8 cellular contexts compared by ENCODE assay signal in genomic region chr6:157644043-157644810, GRCh38.
DNase-seq lines count a peak whose midpoint lies in the region; TF ChIP-seq lines count a peak whose summit lies in the region.

No MANE protein-coding gene starts in this region.

- H3K4me1 ChIP-seq in sigmoid colon = no peaks in the 10 kb centered on the region
- peaks cover 0 to under 1% (median 0%) of the 10 kb centered on the region in 4 donors for H3K4me1 ChIP-seq in esophagus muscularis mucosa
- H3K4me1 ChIP-seq in ovary (ENCODE audit: insufficient read depth) = no peaks in the 10 kb centered on the region

- peak; percentile 42 for TF ChIP-seq CTCF in brain microvascular endothelial cell (IDR thresholded peaks at IDR 0.05; ENCODE audit: low read depth, low read length, missing control alignments)
- TF ChIP-seq CTCF in sigmoid colon (IDR thresholded peaks at IDR 0.05) = no peak
- TF ChIP-seq CTCF in esophagus muscularis mucosa (IDR thresholded peaks at IDR 0.05) = peak in 1 of 3 experiments; percentile 15
- TF ChIP-seq CTCF in ovary (IDR thresholded peaks at IDR 0.05) = no peak

- WGBS in sigmoid colon, 2 donors = 91 to 94% methylated on average over 13 of the region's 13 CpGs
- 83% methylated on average over 13 of the region's 13 CpGs for WGBS in esophagus muscularis mucosa
- 91 to 94% (median 93%) methylated on average over 13 of the region's 13 CpGs for WGBS in ovary, 3 donors

- DNase-seq in GF-D8 (lab: John Stamatoyannopoulos, UW) = peak; percentile 21
- DNase-seq in NCI-H2171 (lab: John Stamatoyannopoulos, UW) = peak; percentile 59
- DNase-seq in brain microvascular endothelial cell = no peak
- peak; percentile 51 for DNase-seq in sigmoid colon
- no peak for DNase-seq in esophagus muscularis mucosa (ENCODE audit: extremely low spot score)
- DNase-seq in NCI-H1930 (lab: John Stamatoyannopoulos, UW) = no peak
- no peak for DNase-seq in NOMO-1 (lab: John Stamatoyannopoulos, UW; ENCODE audit: unreplicated experiment in 2 of 2)
- DNase-seq in ovary = no peak

- no peak overlapping the region for H3K4me3 ChIP-seq in brain microvascular endothelial cell (ENCODE audit: low read depth, low read length)
- no peak overlapping the region for H3K4me3 ChIP-seq in sigmoid colon
- H3K4me3 ChIP-seq in esophagus muscularis mucosa = no peak overlapping the region
- H3K4me3 ChIP-seq in ovary = no peak overlapping the region

- in situ Hi-C loops in brain microvascular endothelial cell (cut with HindIII; ENCODE audit: low pct_ligation_motif_present, low sequenced_read_pairs) = no loop called here

- H3K27me3 ChIP-seq in brain microvascular endothelial cell (replicated peaks) = no peaks in the 10 kb centered on the region
- H3K27me3 ChIP-seq in sigmoid colon = no peaks in the 10 kb centered on the region
- no peaks in the 10 kb centered on the region for H3K27me3 ChIP-seq in esophagus muscularis mucosa
- H3K27me3 ChIP-seq in ovary = no peaks in the 10 kb centered on the region

- H3K36me3 ChIP-seq in brain microvascular endothelial cell (replicated peaks) = no peaks in the 10 kb centered on the region
- H3K36me3 ChIP-seq in sigmoid colon = no peaks in the 10 kb centered on the region
- H3K36me3 ChIP-seq in esophagus muscularis mucosa = no peaks in the 10 kb centered on the region
- H3K36me3 ChIP-seq in ovary = no peaks in the 10 kb centered on the region

- TF ChIP-seq POLR2A in sigmoid colon (IDR thresholded peaks at IDR 0.05) = no peak
- TF ChIP-seq POLR2A in esophagus muscularis mucosa (IDR thresholded peaks at IDR 0.05; ENCODE audit: low read depth) = no peak
- TF ChIP-seq POLR2A in ovary (IDR thresholded peaks at IDR 0.05) = no peak

- intact Hi-C loops in sigmoid colon (cut with DNase I) = no loop called here
- intact Hi-C loops in esophagus muscularis mucosa (cut with DNase I) = no loop called here
- intact Hi-C loops in ovary (cut with DNase I) = no loop called here

- no peaks in the 10 kb centered on the region for H3K9me3 ChIP-seq in sigmoid colon
- H3K9me3 ChIP-seq in esophagus muscularis mucosa = no peaks in the 10 kb centered on the region
- no peaks in the 10 kb centered on the region for H3K9me3 ChIP-seq in ovary

- no peak for TF ChIP-seq EP300 in sigmoid colon (IDR thresholded peaks at IDR 0.05)
- no peak for TF ChIP-seq EP300 in esophagus muscularis mucosa (IDR thresholded peaks at IDR 0.05)
- no peak for TF ChIP-seq EP300 in ovary (IDR thresholded peaks at IDR 0.05)

- no peak overlapping the region for H3K27ac ChIP-seq in brain microvascular endothelial cell
- H3K27ac ChIP-seq in sigmoid colon = no peak overlapping the region
- H3K27ac ChIP-seq in esophagus muscularis mucosa (replicated peaks in 1 of 4) = no peak overlapping the region
- H3K27ac ChIP-seq in ovary = no peak overlapping the region

Comparison
In these comparisons a context has a peak if more than half of its experiments do, and no peak if none do; other contexts are left out.
1. DNase-seq: peak in GF-D8 (single experiment), NCI-H2171 (single experiment) and sigmoid colon (single experiment); none in brain microvascular endothelial cell (single experiment), esophagus muscularis mucosa (single experiment), NCI-H1930 (0 of 2), NOMO-1 (0 of 2) and ovary (0 of 5).